In the genomic region with DNA sequence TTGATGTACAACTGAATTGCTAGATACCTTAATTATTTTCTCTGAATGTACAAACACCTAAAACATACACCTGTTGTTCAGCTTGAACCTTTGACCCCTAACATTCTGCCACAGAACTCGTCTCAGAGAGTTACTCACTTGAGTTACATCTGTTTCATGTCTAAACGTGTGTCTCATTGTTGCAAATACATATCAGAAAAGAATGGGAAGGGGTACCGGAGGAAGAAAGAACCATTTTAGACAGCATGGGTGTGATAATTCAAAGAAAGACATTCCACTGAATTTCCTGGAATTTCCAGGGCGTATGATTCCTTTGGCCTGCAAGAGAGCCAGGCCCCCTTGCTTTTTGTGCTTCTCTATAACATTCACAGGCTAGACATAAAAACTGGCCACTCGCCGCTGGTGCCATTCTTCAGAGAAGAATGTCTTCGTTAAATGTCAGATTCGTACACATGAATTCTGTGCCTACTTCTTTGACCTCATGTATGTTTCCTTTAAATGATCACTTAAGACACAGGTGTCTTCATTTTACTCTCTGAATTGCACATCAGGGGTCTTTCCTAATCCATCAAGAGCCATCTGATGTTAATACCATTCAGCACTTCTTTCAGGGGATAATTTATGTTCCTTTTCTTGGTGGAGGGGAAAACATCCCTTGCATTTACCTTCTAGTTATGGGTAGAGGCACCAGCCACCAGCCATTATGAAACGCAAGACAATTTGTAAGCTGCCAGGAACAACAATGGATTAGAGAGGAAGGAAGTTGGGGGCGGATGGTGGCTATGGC, we compare ENCODE assay signal across 20 cellular contexts.
DNase-seq lines count a peak whose midpoint lies in the region; ATAC-seq and TF ChIP-seq lines count a peak whose summit lies in the region.
"Had no signal": no experiment of that assay in that cellular context is flagged by ENCODE, and none has a peak within 500 bp of the region (broad histone marks: within the 10 kb centered on the region; RNA-seq: fewer than 3 reads in every experiment).

No MANE protein-coding gene starts in this region.

- no peak for DNase-seq in stimulated activated naive CD8-positive, alpha-beta T cell treated with anti-CD3 and anti-CD28 coated beads, Interleukin-15, amount 100 ng/mL, for 72 hours
- peak; percentile 25 for DNase-seq in NCI-H69 (lab: John Stamatoyannopoulos, UW)
- DNase-seq in epithelial cell of esophagus (ENCODE audit: low read depth) = peak; percentile 64
- no peak for DNase-seq in KG1 (lab: John Stamatoyannopoulos, UW)
- no peak for DNase-seq in glomerular visceral epithelial cell (ENCODE audit: extremely low spot score)
- no peak for DNase-seq in NCI-H446 treated with DMSO at 0.1 percent for 48 hours (lab: John Stamatoyannopoulos, UW)
- DNase-seq: activated gamma-delta T cell treated with Interleukin-2 at 50 U/mL for 16 hours; activated T-cell treated with anti-CD3 and anti-CD28 coated beads, Interleukin-2, amount 50 U/mL, for 1 hour; anterior cingulate cortex; cerebellar nuclear complex; hippocampal formation; NCI-H510A treated with DMSO at 0.1 percent for 48 hours; posterior cingulate gyrus; sigmoid colon; SK-N-SH; stimulated activated CD8-positive, alpha-beta memory T cell treated with anti-CD3 and anti-CD28 coated beads, Interleukin-4, amount 100 ng/mL, for 48 hours had no signal

- no peak for TF ChIP-seq CTCF in epithelial cell of esophagus (IDR thresholded peaks at IDR 0.05; ENCODE audit: insufficient read depth, low read depth, low read length, missing control alignments)

- H3K27me3 Mint-ChIP-seq in stimulated activated naive CD8-positive, alpha-beta T cell treated with anti-CD3 and anti-CD28 coated beads, Interleukin-15, Interleukin-2, amounts not matched to agents 100 ng/mL and 50 ng/mL, for 24 hours = no peaks in the 10 kb centered on the region
- peaks cover 8% of the 10 kb centered on the region for H3K27me3 Mint-ChIP-seq in stimulated activated naive CD8-positive, alpha-beta T cell treated with anti-CD3 and anti-CD28 coated beads, Interleukin-15, amount 100 ng/mL, for 72 hours

- no peak overlapping the region for H3K4me3 Mint-ChIP-seq in stimulated activated naive CD8-positive, alpha-beta T cell treated with anti-CD3 and anti-CD28 coated beads, Interleukin-15, Interleukin-2, amounts not matched to agents 100 ng/mL and 50 ng/mL, for 24 hours
- no peak overlapping the region for H3K4me3 Mint-ChIP-seq in stimulated activated naive CD8-positive, alpha-beta T cell treated with anti-CD3 and anti-CD28 coated beads, Interleukin-15, amount 100 ng/mL, for 72 hours
- H3K4me3 Mint-ChIP-seq: neural crest cell, WTC11 had no signal

- H3K4me3 ChIP-seq in epithelial cell of esophagus (ENCODE audit: low read length) = no peak overlapping the region
- H3K4me3 ChIP-seq: sigmoid colon had no signal

- peak overlapping the region; percentile 4 for H3K27ac Mint-ChIP-seq in stimulated activated naive CD8-positive, alpha-beta T cell treated with anti-CD3 and anti-CD28 coated beads, Interleukin-15, Interleukin-2, amounts not matched to agents 100 ng/mL and 50 ng/mL, for 24 hours
- H3K27ac Mint-ChIP-seq in stimulated activated naive CD8-positive, alpha-beta T cell treated with anti-CD3 and anti-CD28 coated beads, Interleukin-15, amount 100 ng/mL, for 72 hours = no peak overlapping the region
- H3K27ac Mint-ChIP-seq: WTC11 had no signal

- peaks cover 15% of the 10 kb centered on the region for H3K4me1 Mint-ChIP-seq in stimulated activated naive CD8-positive, alpha-beta T cell treated with anti-CD3 and anti-CD28 coated beads, Interleukin-15, Interleukin-2, amounts not matched to agents 100 ng/mL and 50 ng/mL, for 24 hours (ENCODE audit: low read depth)
- peaks cover 19% of the 10 kb centered on the region for H3K4me1 Mint-ChIP-seq in stimulated activated naive CD8-positive, alpha-beta T cell treated with anti-CD3 and anti-CD28 coated beads, Interleukin-15, amount 100 ng/mL, for 72 hours

- ATAC-seq in stimulated activated naive CD8-positive, alpha-beta T cell treated with anti-CD3 and anti-CD28 coated beads, Interleukin-15, amount 100 ng/mL, for 72 hours = no peak
- ATAC-seq: esophagus mucosa, WTC11 had no signal

- H3K9me3 Mint-ChIP-seq in stimulated activated naive CD8-positive, alpha-beta T cell treated with anti-CD3 and anti-CD28 coated beads, Interleukin-15, Interleukin-2, amounts not matched to agents 100 ng/mL and 50 ng/mL, for 24 hours = no peaks in the 10 kb centered on the region
- no peaks in the 10 kb centered on the region for H3K9me3 Mint-ChIP-seq in stimulated activated naive CD8-positive, alpha-beta T cell treated with anti-CD3 and anti-CD28 coated beads, Interleukin-15, amount 100 ng/mL, for 72 hours
- H3K9me3 Mint-ChIP-seq: neural crest cell, WTC11 had no signal

- H3K36me3 Mint-ChIP-seq in stimulated activated naive CD8-positive, alpha-beta T cell treated with anti-CD3 and anti-CD28 coated beads, Interleukin-15, Interleukin-2, amounts not matched to agents 100 ng/mL and 50 ng/mL, for 24 hours (ENCODE audit: low read depth) = peaks cover 54% of the 10 kb centered on the region

Comparison
In these comparisons a context has a peak if more than half of its experiments do, and no peak if none do; other contexts are left out.
1. DNase-seq: peak in NCI-H69 (single experiment) and epithelial cell of esophagus (single experiment); none in stimulated activated naive CD8-positive, alpha-beta T cell treated with anti-CD3 and anti-CD28 coated beads, Interleukin-15, amount 100 ng/mL, for 72 hours (0 of 2), KG1 (single experiment), glomerular visceral epithelial cell (single experiment) and NCI-H446 treated with DMSO at 0.1 percent for 48 hours (single experiment).